ENCODE assay signal across 17 cellular contexts in genomic region chr17:29125651-29126050, GRCh38. TPM values are rescaled to one million over a fixed set of nuclear protein-coding genes. Genes with fewer than 3 reads are reported as not detected.
A peak's percentile ranks its signal among the peaks of the same experiment; 100 is the strongest.
DNase-seq lines count a peak whose midpoint lies in the region; ATAC-seq and TF ChIP-seq lines count a peak whose summit lies in the region.
"Had no signal": no experiment of that assay in that cellular context is flagged by ENCODE, and none has a peak within 500 bp of the region (broad histone marks: within the 10 kb centered on the region; RNA-seq: fewer than 3 reads in every experiment).

No MANE protein-coding gene starts in this region.

- H3K4me2 ChIP-seq in PC-9: peak overlapping the region; percentile 74
- H3K4me2 ChIP-seq in mesenchymal stem cell (ENCODE audit: low read length, poor library complexity, severe bottlenecking): no peak overlapping the region

- H3K23ac ChIP-seq in mesenchymal stem cell (ENCODE audit: low read length in 2 of 2): no peak overlapping the region

- H3K4me1 ChIP-seq in PC-9 (replicated peaks; ENCODE audit: insufficient read depth) (peaks cover 32% of the 10 kb centered on the region), mesenchymal stem cell (ENCODE audit: control insufficient read depth, insufficient read depth, low read depth, low read length) (peaks cover 15% of the 10 kb centered on the region)
- no peaks in the 10 kb centered on the region for H3K4me1 ChIP-seq in CD8-positive, alpha-beta T cell (ENCODE audit: insufficient read depth, low read length)

- H2AFZ ChIP-seq in PC-9: no peak overlapping the region
- H2AFZ ChIP-seq in mesenchymal stem cell (ENCODE audit: low read depth, low read length): no peak overlapping the region
- H2AFZ ChIP-seq: GM23248 had no signal

- H3K9me3 ChIP-seq in PC-9 (ENCODE audit: insufficient read depth, low read depth) (no peaks in the 10 kb centered on the region), mesenchymal stem cell (ENCODE audit: control insufficient read depth, low read length) (no peaks in the 10 kb centered on the region)
- H3K9me3 ChIP-seq in CD8-positive, alpha-beta T cell (ENCODE audit: low read length): no peaks in the 10 kb centered on the region

- 0 out of 2 replicates have a peak, but pooled peaks cover 3% of the 10 kb centered on the region for H3K36me3 ChIP-seq in PC-9 (ENCODE audit: low read depth)
- H3K36me3 ChIP-seq in mesenchymal stem cell (ENCODE audit: control insufficient read depth in 1 of 2, insufficient read depth in 2 of 2, low read depth in 1 of 2, low read length in 2 of 2): peaks cover 35 to 43% of the 10 kb centered on the region in 2 experiments
- H3K36me3 ChIP-seq in CD8-positive, alpha-beta T cell (ENCODE audit: insufficient read depth, low read length): peaks cover 5% of the 10 kb centered on the region

- no peak overlapping the region for H3K18ac ChIP-seq in mesenchymal stem cell (ENCODE audit: low read depth in 1 of 2, low read length in 2 of 2)

- no TSS peak for BruUV-seq in PC-9 (replicated peaks; lab: Mats Ljungman, UMichigan)

- no peak overlapping the region for H2AK5ac ChIP-seq in mesenchymal stem cell (ENCODE audit: low read length, severe bottlenecking)

- intact Hi-C loops in Right ventricle myocardium superior (cut with DNase I) (no loop called here), left ventricle myocardium superior (cut with micrococcal nuclease) (no loop called here), PC-9 (cut with micrococcal nuclease; ENCODE audit: unreplicated experiment) (loop anchor here (2.0 to 10.0 kb wide), 2 partner anchors 53 to 409 kb away; no protein-coding TSS in a partner anchor)
- intact Hi-C loops in CD8-positive, alpha-beta T cell (cut with DNase I, micrococcal nuclease): no loop called here

- peaks cover 21% of the 10 kb centered on the region for H4K20me1 ChIP-seq in PC-9 (ENCODE audit: insufficient read depth)

- no peaks in the 10 kb centered on the region for H3K9me3 Mint-ChIP-seq in CD8-positive, alpha-beta T cell
- H3K9me3 Mint-ChIP-seq: CD4-positive, alpha-beta T cell had no signal

- H3K4ac ChIP-seq in mesenchymal stem cell (ENCODE audit: low read depth in 1 of 2, low read length in 2 of 2): no peak overlapping the region

- WGBS in mesenchymal stem cell: 84% methylated on average over 8 of the region's 9 CpGs

- H3K27ac ChIP-seq in PC-9: peak overlapping the region; percentile 81
- no peak overlapping the region for H3K27ac ChIP-seq in mesenchymal stem cell (ENCODE audit: low read length, poor library complexity, severe bottlenecking)
- peak overlapping the region; percentile 5 for H3K27ac ChIP-seq in substantia nigra (ENCODE audit: low read depth, low read length, poor library complexity, severe bottlenecking)
- no peak overlapping the region for H3K27ac ChIP-seq in CD8-positive, alpha-beta T cell (ENCODE audit: low read depth, low read length)
- H3K27ac ChIP-seq: GM23248 had no signal

- peaks cover 64% of the 10 kb centered on the region for H3K79me2 ChIP-seq in PC-9 (ENCODE audit: low read depth)

- no peak overlapping the region for H2BK15ac ChIP-seq in mesenchymal stem cell (ENCODE audit: low read depth, poor library complexity, severe bottlenecking)

- peak overlapping the region; percentile 53 for H3K9ac ChIP-seq in mesenchymal stem cell (ENCODE audit: low read length)
- H3K9ac ChIP-seq: GM23248 had no signal

- no peak overlapping the region for H2BK120ac ChIP-seq in mesenchymal stem cell (ENCODE audit: low read depth, low read length)

- peaks cover 35% of the 10 kb centered on the region for H3K36me3 Mint-ChIP-seq in CD8-positive, alpha-beta T cell

- H2BK5ac ChIP-seq in mesenchymal stem cell (ENCODE audit: low read depth, low read length, poor library complexity, severe bottlenecking): no peak overlapping the region

- no peak overlapping the region for H4K8ac ChIP-seq in mesenchymal stem cell (ENCODE audit: low read length)

- H3K14ac ChIP-seq in mesenchymal stem cell (ENCODE audit: low read length in 2 of 2): no peak overlapping the region

- H3K27me3 ChIP-seq in PC-9 (ENCODE audit: insufficient read depth, low read depth) (no peaks in the 10 kb centered on the region), mesenchymal stem cell (ENCODE audit: control insufficient read depth in 1 of 2, insufficient read depth in 1 of 2, low read length in 2 of 2) (no peaks in the 10 kb centered on the region)
- H3K27me3 ChIP-seq in CD8-positive, alpha-beta T cell (ENCODE audit: insufficient read depth, low read length): no peaks in the 10 kb centered on the region

- no peak overlapping the region for H3K4me3 ChIP-seq in PC-9
- H3K4me3 ChIP-seq in mesenchymal stem cell (ENCODE audit: insufficient read depth in 1 of 2, low read depth in 1 of 2, low read length in 2 of 2): no peak overlapping the region
- no peak overlapping the region for H3K4me3 ChIP-seq in CD8-positive, alpha-beta T cell (ENCODE audit: low read depth, low read length)
- H3K4me3 ChIP-seq: GM23248 had no signal

- no peaks in the 10 kb centered on the region for H3K9me2 ChIP-seq in PC-9 (ENCODE audit: insufficient read depth)

- H3F3A ChIP-seq in PC-9 (ENCODE audit: insufficient read depth, low read depth): peaks cover 38% of the 10 kb centered on the region

- H3K4me1 Mint-ChIP-seq in CD8-positive, alpha-beta T cell (ENCODE audit: low read depth): peaks cover 5% of the 10 kb centered on the region

- in situ Hi-C loops in ACHN (cut with HindIII; ENCODE audit: low pct_ligation_motif_present, low pct_unique_long_range_greater_than_20kb, low sequenced_read_pairs): no loop called here

- no peak overlapping the region for H2BK12ac ChIP-seq in mesenchymal stem cell (ENCODE audit: low read length in 2 of 2)

- no peaks in the 10 kb centered on the region for H3K27me3 Mint-ChIP-seq in CD8-positive, alpha-beta T cell (ENCODE audit: low read depth)
- H3K27me3 Mint-ChIP-seq: CD4-positive, alpha-beta T cell had no signal

- CTCF ChIA-PET in PC-9 (lab: Charles Lee): interaction anchor here (0.5 to 0.7 kb wide), 2 partner anchors 8 to 202 kb away, joined by 3 to 4 read pairs; no protein-coding TSS in a partner anchor
- CTCF ChIA-PET in CD8-positive, alpha-beta T cell (lab: Charles Lee): interaction anchor here (0.7 to 6.8 kb wide), 7 partner anchors 9 to 160 kb away, joined by 3 to 113 read pairs (median 17); partner anchors contain the start of gene MYO18A

- POLR2A ChIA-PET in PC-9 (lab: Charles Lee; ENCODE audit: unreplicated experiment): interaction anchor here (0.5 to 0.8 kb wide), 5 partner anchors 44 to 465 kb away, joined by 3 to 6 read pairs (median 5); no protein-coding TSS in a partner anchor
- POLR2A ChIA-PET in CD8-positive, alpha-beta T cell (lab: Charles Lee): no interaction called here

- no peak for ATAC-seq in Right ventricle myocardium superior (ENCODE audit: poor library complexity)
- ATAC-seq in left ventricle myocardium superior: no peak
- ATAC-seq in CD8-positive, alpha-beta T cell: no peak

- H3K79me1 ChIP-seq in mesenchymal stem cell (replicated peaks; ENCODE audit: low read length, poor library complexity, severe bottlenecking): peaks cover 58% of the 10 kb centered on the region

- TF ChIP-seq CTCF in PC-9 (conservative IDR thresholded peaks at IDR 0.05): no peak
- TF ChIP-seq CTCF in CD8-positive, alpha-beta T cell (IDR thresholded peaks at IDR 0.05): no peak

- DNase-seq in Right ventricle myocardium superior (peak; percentile 31), left ventricle myocardium superior (no peak), PC-9 (no peak), mesenchymal stem cell (no peak), substantia nigra (lab: John Stamatoyannopoulos, UW) (no peak), NCI-H446 (lab: John Stamatoyannopoulos, UW) (no peak), ACHN (no peak)
- no peak for DNase-seq in CD8-positive, alpha-beta T cell
- DNase-seq: CD4-positive, alpha-beta T cell; DMS79 treated with DMSO at 0.1 percent for 48 hours; GDM1; GM23248; KBM-7; NCI-H1048; NCI-H146; NCI-H69; NK-92 treated with Interleukin-12 subunit alpha and Interleukin-12 subunit beta, amount 100 ng/mL, for 24 hours had no signal

- no peak overlapping the region for H4K91ac ChIP-seq in mesenchymal stem cell (ENCODE audit: low read length)

- H3K4me3 Mint-ChIP-seq in CD8-positive, alpha-beta T cell: no peak overlapping the region
- H3K4me3 Mint-ChIP-seq: CD4-positive, alpha-beta T cell had no signal

- no peak overlapping the region for H3K27ac Mint-ChIP-seq in CD8-positive, alpha-beta T cell
- H3K27ac Mint-ChIP-seq: CD4-positive, alpha-beta T cell had no signal

RNA-seq across cellular contexts. Expression of gene MYO18A, which starts 54.5 kb away (rescaled TPM):
- total RNA-seq in Right ventricle myocardium superior: 393 TPM
- 346 TPM for total RNA-seq in left ventricle myocardium superior
- total RNA-seq in PC-9 (2021): 150 and 158 TPM in 2 replicates
- 16.2 TPM for polyA plus RNA-seq in mesenchymal stem cell (2013, experiment 1 of 2)
- polyA plus RNA-seq in mesenchymal stem cell (2013, experiment 2 of 2): 15.0 TPM
- 10 to 100 TPM; 48.5 to 52.9 TPM for total RNA-seq in CD8-positive, alpha-beta T cell

Comparison
In these comparisons a context has a peak if more than half of its experiments do, and no peak if none do; other contexts are left out.
1. H3K27ac ChIP-seq: peak in PC-9 (single experiment) and substantia nigra (single experiment); none in mesenchymal stem cell (single experiment) and CD8-positive, alpha-beta T cell (single experiment).